In genomic region chr14:61417141-61417540, GRCh38 we compare ENCODE assay signal across 19 cellular contexts.
DNase-seq lines count a peak whose midpoint lies in the region; ATAC-seq, FAIRE-seq and TF ChIP-seq lines count a peak whose summit lies in the region.
"Had no signal": no experiment of that assay in that cellular context is flagged by ENCODE, and none has a peak within 500 bp of the region (broad histone marks: within the 10 kb centered on the region; RNA-seq: fewer than 3 reads in every experiment).

No MANE protein-coding gene starts in this region.

- H3K4me1 ChIP-seq in gastrocnemius medialis = peaks cover 14 to 19% of the 10 kb centered on the region in 2 donors

- FAIRE-seq in frontal cortex (lab: Jason Lieb, UNC) = no peak
- FAIRE-seq: endometrium had no signal

- no peak for TF ChIP-seq POLR2A in gastrocnemius medialis (IDR thresholded peaks at IDR 0.05)

- peaks cover 46% of the 10 kb centered on the region for H3K4me1 Mint-ChIP-seq in activated naive CD4-positive, alpha-beta T cell treated with anti-CD3 and anti-CD28 coated beads for 36 hours (ENCODE audit: low read depth)
- H3K4me1 Mint-ChIP-seq in activated naive CD4-positive, alpha-beta T cell treated with anti-CD3 and anti-CD28 coated beads, Interleukin-2, amount 10 ng/mL, durations not matched to agents 7 days and 5 days = peaks cover under 1% of the 10 kb centered on the region
- no peaks in the 10 kb centered on the region for H3K4me1 Mint-ChIP-seq in activated naive CD8-positive, alpha-beta T cell treated with anti-CD3 and anti-CD28 coated beads, Interleukin-2, amount 50 U/mL, for 24 hours
- H3K4me1 Mint-ChIP-seq in type B pancreatic cell (ENCODE audit: unreplicated experiment) = peaks cover 24% of the 10 kb centered on the region

- DNase-seq in activated naive CD4-positive, alpha-beta T cell treated with anti-CD3 and anti-CD28 coated beads for 36 hours = no peak
- DNase-seq in activated naive CD4-positive, alpha-beta T cell treated with anti-CD3 and anti-CD28 coated beads, Interleukin-2, amount 10 ng/mL, durations not matched to agents 7 days and 5 days = no peak
- peak; percentile 87 for DNase-seq in Jurkat, Clone E6-1 (ENCODE audit: low read depth, low spot score)
- no peak for DNase-seq in activated naive CD8-positive, alpha-beta T cell treated with anti-CD3 and anti-CD28 coated beads, Interleukin-2, amount 50 U/mL, for 24 hours
- DNase-seq in gastrocnemius medialis = no peak
- no peak for DNase-seq in frontal cortex (ENCODE audit: low spot score in 2 of 2)
- DNase-seq in type B pancreatic cell (ENCODE audit: extremely low spot score, unreplicated experiment) = no peak
- DNase-seq: aorta, DMS79 treated with DMSO at 0.1 percent for 48 hours, kidney glomerular epithelial cell, NCI-H146, NCI-H226, T-helper 9 cell had no signal

- ATAC-seq in activated naive CD8-positive, alpha-beta T cell treated with anti-CD3 and anti-CD28 coated beads, Interleukin-2, amount 50 U/mL, for 24 hours = no peak
- ATAC-seq in gastrocnemius medialis (no peak), HG02884 (IDR thresholded peaks at IDR 0.05; ENCODE audit: unreplicated experiment) (no peak)
- ATAC-seq: GM23338 had no signal

- CTCF ChIA-PET in activated naive CD4-positive, alpha-beta T cell treated with anti-CD3 and anti-CD28 coated beads for 36 hours (lab: Charles Lee) = interaction anchor here (0.6 to 1.5 kb wide), 3 partner anchors 18 to 150 kb away, joined by 3 to 5 read pairs (median 3); no protein-coding TSS in a partner anchor
- CTCF ChIA-PET in activated naive CD4-positive, alpha-beta T cell treated with anti-CD3 and anti-CD28 coated beads, Interleukin-2, amount 10 ng/mL, durations not matched to agents 7 days and 5 days (lab: Charles Lee) = interaction anchor here (1.3 to 2.4 kb wide), 2 partner anchors 35 to 75 kb away, joined by 3 to 9 read pairs; no protein-coding TSS in a partner anchor

- H3K36me3 Mint-ChIP-seq in activated naive CD4-positive, alpha-beta T cell treated with anti-CD3 and anti-CD28 coated beads for 36 hours (ENCODE audit: low read depth) = peaks cover 6% of the 10 kb centered on the region
- peaks cover 40% of the 10 kb centered on the region for H3K36me3 Mint-ChIP-seq in activated naive CD4-positive, alpha-beta T cell treated with anti-CD3 and anti-CD28 coated beads, Interleukin-2, amount 10 ng/mL, durations not matched to agents 7 days and 5 days
- H3K36me3 Mint-ChIP-seq in activated naive CD8-positive, alpha-beta T cell treated with anti-CD3 and anti-CD28 coated beads, Interleukin-2, amount 50 U/mL, for 24 hours (ENCODE audit: low read depth) = peaks cover 12% of the 10 kb centered on the region
- H3K36me3 Mint-ChIP-seq in type B pancreatic cell = no peaks in the 10 kb centered on the region

- in situ Hi-C loops in gastrocnemius medialis (cut with MboI; ENCODE audit: low sequenced_read_pairs in 4 of 4) = no loop called here

- peak overlapping the region; percentile 20 to 58 (median 23) for H3K27ac ChIP-seq in gastrocnemius medialis
- H3K27ac ChIP-seq: SJSA1, tibial nerve had no signal

- H3K4me3 ChIP-seq in Jurkat, Clone E6-1 (ENCODE audit: low read length) = peak overlapping the region; percentile 21
- H3K4me3 ChIP-seq in gastrocnemius medialis = no peak overlapping the region
- H3K4me3 ChIP-seq: GM23338, SJSA1, tibial nerve had no signal

- peak overlapping the region; percentile 27 for H3K27ac Mint-ChIP-seq in activated naive CD4-positive, alpha-beta T cell treated with anti-CD3 and anti-CD28 coated beads for 36 hours
- no peak overlapping the region for H3K27ac Mint-ChIP-seq in activated naive CD4-positive, alpha-beta T cell treated with anti-CD3 and anti-CD28 coated beads, Interleukin-2, amount 10 ng/mL, durations not matched to agents 7 days and 5 days
- peak overlapping the region; percentile 71 for H3K27ac Mint-ChIP-seq in activated naive CD8-positive, alpha-beta T cell treated with anti-CD3 and anti-CD28 coated beads, Interleukin-2, amount 50 U/mL, for 24 hours
- H3K27ac Mint-ChIP-seq in type B pancreatic cell = no peak overlapping the region
- H3K27ac Mint-ChIP-seq: GM23338 had no signal

- peak overlapping the region; percentile 3 for H3K4me3 Mint-ChIP-seq in activated naive CD4-positive, alpha-beta T cell treated with anti-CD3 and anti-CD28 coated beads for 36 hours
- H3K4me3 Mint-ChIP-seq in activated naive CD4-positive, alpha-beta T cell treated with anti-CD3 and anti-CD28 coated beads, Interleukin-2, amount 10 ng/mL, durations not matched to agents 7 days and 5 days = no peak overlapping the region
- peak overlapping the region; percentile 35 for H3K4me3 Mint-ChIP-seq in activated naive CD8-positive, alpha-beta T cell treated with anti-CD3 and anti-CD28 coated beads, Interleukin-2, amount 50 U/mL, for 24 hours
- no peak overlapping the region for H3K4me3 Mint-ChIP-seq in type B pancreatic cell
- H3K4me3 Mint-ChIP-seq: GM23338, neural crest cell had no signal

- intact Hi-C loops in activated naive CD4-positive, alpha-beta T cell treated with anti-CD3 and anti-CD28 coated beads for 36 hours (cut with micrococcal nuclease) = loop anchor here (1.0 kb wide), 1 partner anchor 11 kb away; no protein-coding TSS in a partner anchor
- intact Hi-C loops in gastrocnemius medialis (cut with DNase I; ENCODE audit: low total_unique reads) = no loop called here

- H3K9me3 ChIP-seq in gastrocnemius medialis = no peaks in the 10 kb centered on the region
- H3K9me3 ChIP-seq: SJSA1, tibial nerve had no signal

- no peaks in the 10 kb centered on the region for H3K36me3 ChIP-seq in gastrocnemius medialis
- H3K36me3 ChIP-seq: SJSA1, tibial nerve had no signal

- TF ChIP-seq CTCF in gastrocnemius medialis (IDR thresholded peaks at IDR 0.05 in 4 of 5, conservative IDR thresholded peaks at IDR 0.05 in 1 of 5) (no peak), type B pancreatic cell (conservative IDR thresholded peaks at IDR 0.05) (no peak)

- no peaks in the 10 kb centered on the region for H3K9me3 Mint-ChIP-seq in activated naive CD4-positive, alpha-beta T cell treated with anti-CD3 and anti-CD28 coated beads for 36 hours
- peaks cover 3% of the 10 kb centered on the region for H3K9me3 Mint-ChIP-seq in activated naive CD4-positive, alpha-beta T cell treated with anti-CD3 and anti-CD28 coated beads, Interleukin-2, amount 10 ng/mL, durations not matched to agents 7 days and 5 days
- H3K9me3 Mint-ChIP-seq in activated naive CD8-positive, alpha-beta T cell treated with anti-CD3 and anti-CD28 coated beads, Interleukin-2, amount 50 U/mL, for 24 hours = no peaks in the 10 kb centered on the region
- H3K9me3 Mint-ChIP-seq in type B pancreatic cell = no peaks in the 10 kb centered on the region
- H3K9me3 Mint-ChIP-seq: GM23338, neural crest cell had no signal

- no peaks in the 10 kb centered on the region for H3K27me3 Mint-ChIP-seq in activated naive CD4-positive, alpha-beta T cell treated with anti-CD3 and anti-CD28 coated beads for 36 hours (ENCODE audit: low read depth)
- H3K27me3 Mint-ChIP-seq in activated naive CD4-positive, alpha-beta T cell treated with anti-CD3 and anti-CD28 coated beads, Interleukin-2, amount 10 ng/mL, durations not matched to agents 7 days and 5 days = no peaks in the 10 kb centered on the region
- no peaks in the 10 kb centered on the region for H3K27me3 Mint-ChIP-seq in activated naive CD8-positive, alpha-beta T cell treated with anti-CD3 and anti-CD28 coated beads, Interleukin-2, amount 50 U/mL, for 24 hours
- no peaks in the 10 kb centered on the region for H3K27me3 Mint-ChIP-seq in type B pancreatic cell

- no peaks in the 10 kb centered on the region for H3K27me3 ChIP-seq in gastrocnemius medialis
- H3K27me3 ChIP-seq: SJSA1, tibial nerve had no signal

Comparison
In these comparisons a context has a peak if more than half of its experiments do, and no peak if none do; other contexts are left out.
1. H3K27ac Mint-ChIP-seq: peak in activated naive CD4-positive, alpha-beta T cell treated with anti-CD3 and anti-CD28 coated beads for 36 hours (single experiment) and activated naive CD8-positive, alpha-beta T cell treated with anti-CD3 and anti-CD28 coated beads, Interleukin-2, amount 50 U/mL, for 24 hours (single experiment); none in activated naive CD4-positive, alpha-beta T cell treated with anti-CD3 and anti-CD28 coated beads, Interleukin-2, amount 10 ng/mL, durations not matched to agents 7 days and 5 days (single experiment) and type B pancreatic cell (single experiment).
2. H3K4me3 Mint-ChIP-seq: peak in activated naive CD4-positive, alpha-beta T cell treated with anti-CD3 and anti-CD28 coated beads for 36 hours (single experiment) and activated naive CD8-positive, alpha-beta T cell treated with anti-CD3 and anti-CD28 coated beads, Interleukin-2, amount 50 U/mL, for 24 hours (single experiment); none in activated naive CD4-positive, alpha-beta T cell treated with anti-CD3 and anti-CD28 coated beads, Interleukin-2, amount 10 ng/mL, durations not matched to agents 7 days and 5 days (single experiment) and type B pancreatic cell (single experiment).